In the genomic region with DNA sequence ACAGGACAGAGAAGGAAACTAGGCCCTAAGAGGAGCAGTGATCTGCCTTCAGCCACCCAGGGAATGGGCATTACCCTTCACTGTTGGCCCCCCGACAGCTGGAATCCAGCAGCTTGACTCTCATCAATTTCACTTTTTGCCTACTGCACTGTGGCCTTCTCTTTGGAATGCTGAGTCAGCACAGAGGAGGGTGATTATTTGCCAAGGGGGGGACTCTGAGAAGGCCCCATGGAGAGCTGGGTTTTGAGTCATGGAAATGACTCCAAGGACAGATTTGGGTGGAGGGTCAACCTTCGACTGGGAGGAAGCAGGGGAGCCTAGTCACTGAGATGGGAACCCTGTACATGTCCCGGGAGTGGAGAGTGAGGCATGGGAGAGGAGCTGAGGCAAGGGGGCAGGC, we compare ENCODE assay signal across 21 cellular contexts. TPM values are rescaled to one million over a fixed set of nuclear protein-coding genes. Genes with fewer than 3 reads are reported as not detected.
"Had no signal": no experiment of that assay in that cellular context is flagged by ENCODE, and none has a peak within 500 bp of the region (broad histone marks: within the 10 kb centered on the region; RNA-seq: fewer than 3 reads in every experiment).

No MANE protein-coding gene starts in this region.

- H3K4me3 ChIP-seq: heart left ventricle, lower lobe of right lung, ovary, thoracic aorta had no signal

- H3K9me3 Mint-ChIP-seq: T-cell had no signal

- DNase-seq: activated CD4-positive, alpha-beta T cell treated with anti-CD3 and anti-CD28 coated beads for 1 hour; activated CD4-positive, alpha-beta T cell treated with anti-CD3 and anti-CD28 coated beads, Interleukin-2, amount 50 U/mL, for 4 hours; activated naive CD4-positive, alpha-beta T cell treated with anti-CD3 and anti-CD28 coated beads, Interleukin-2, amount 10 ng/mL, durations not matched to agents 7 days and 5 days; activated T-cell treated with anti-CD3 and anti-CD28 coated beads, Interleukin-2, amount 50 U/mL, for 1 hour; immature natural killer cell; left cardiac atrium; lower lobe of right lung; ovary; stimulated activated CD4-positive, alpha-beta T cell treated with anti-CD3 and anti-CD28 coated beads, Interleukin-1b, Interleukin-23, amount 100 ng/mL, for 48 hours; T-cell; T-helper 9 cell had no signal

- H3K4me1 Mint-ChIP-seq: activated naive CD4-positive, alpha-beta T cell treated with anti-CD3 and anti-CD28 coated beads, Interleukin-2, amount 10 ng/mL, durations not matched to agents 7 days and 5 days; immature natural killer cell; neural crest cell; T-cell had no signal

- H3K27me3 ChIP-seq: heart left ventricle, ovary had no signal

- H3K36me3 ChIP-seq: heart left ventricle, lower lobe of right lung, ovary, thoracic aorta had no signal

- H3K27ac Mint-ChIP-seq: activated naive CD4-positive, alpha-beta T cell treated with anti-CD3 and anti-CD28 coated beads, Interleukin-2, amount 10 ng/mL, durations not matched to agents 7 days and 5 days; immature natural killer cell; mesothelial cell of epicardium; T-cell had no signal

- H3K36me3 Mint-ChIP-seq: activated naive CD4-positive, alpha-beta T cell treated with anti-CD3 and anti-CD28 coated beads, Interleukin-2, amount 10 ng/mL, durations not matched to agents 7 days and 5 days; mesothelial cell of epicardium; T-cell had no signal

- FAIRE-seq: colon, endometrium, frontal cortex had no signal

- H3K4me3 Mint-ChIP-seq: activated naive CD4-positive, alpha-beta T cell treated with anti-CD3 and anti-CD28 coated beads, Interleukin-2, amount 10 ng/mL, durations not matched to agents 7 days and 5 days; immature natural killer cell; mesothelial cell of epicardium; neural crest cell; T-cell had no signal

- H3K27me3 Mint-ChIP-seq: T-cell had no signal

- H3K27ac ChIP-seq: heart left ventricle, lower lobe of right lung, ovary had no signal

- ATAC-seq: heart left ventricle, left cardiac atrium, lower lobe of right lung, T-cell had no signal

- H3K9me3 ChIP-seq: heart left ventricle, lower lobe of right lung, ovary, thoracic aorta had no signal

RNA-seq across cellular contexts. Expression of a gene that starts 38.1 kb away (rescaled TPM):
- total RNA-seq: cardiac septum, lower lobe of right lung, mesothelial cell of epicardium, neural crest cell, T-cell, thoracic aorta, ureter had no signal
- polyA plus RNA-seq: esophagus, immature natural killer cell had no signal
